In genomic region chr12:103647267-103647666, GRCh38 we compare ENCODE assay signal across 11 cellular contexts.
A peak's percentile ranks its signal among the peaks of the same experiment; 100 is the strongest.
DNase-seq lines count a peak whose midpoint lies in the region; ATAC-seq and TF ChIP-seq lines count a peak whose summit lies in the region.
"Had no signal": no experiment of that assay in that cellular context is flagged by ENCODE, and none has a peak within 500 bp of the region (broad histone marks: within the 10 kb centered on the region; RNA-seq: fewer than 3 reads in every experiment).

No MANE protein-coding gene starts in this region.

- H3K14ac ChIP-seq in mesenchymal stem cell (ENCODE audit: low read length in 2 of 2): no peak overlapping the region

- H3K9ac ChIP-seq in mesenchymal stem cell (ENCODE audit: low read length): peak overlapping the region; percentile 12

- H2BK120ac ChIP-seq in mesenchymal stem cell (ENCODE audit: low read depth, low read length): no peak overlapping the region

- no peak overlapping the region for H3K4me2 ChIP-seq in mesenchymal stem cell (ENCODE audit: low read length, poor library complexity, severe bottlenecking)

- no peak overlapping the region for H2BK5ac ChIP-seq in mesenchymal stem cell (ENCODE audit: low read depth, low read length, poor library complexity, severe bottlenecking)

- H4K8ac ChIP-seq in mesenchymal stem cell (ENCODE audit: low read length): no peak overlapping the region

- TF ChIP-seq CTCF in cardiac fibroblast (IDR thresholded peaks at IDR 0.05; ENCODE audit: low read depth, low read length): no peak

- no peak overlapping the region for H3K4ac ChIP-seq in mesenchymal stem cell (ENCODE audit: low read depth in 1 of 2, low read length in 2 of 2)

- no peak overlapping the region for H3K23ac ChIP-seq in mesenchymal stem cell (ENCODE audit: low read length in 2 of 2)

- ATAC-seq in HG03139 (IDR thresholded peaks at IDR 0.05; ENCODE audit: unreplicated experiment): no peak
- ATAC-seq: CD8-positive, alpha-beta T cell had no signal

- no peaks in the 10 kb centered on the region for H3K4me1 ChIP-seq in mesenchymal stem cell (ENCODE audit: control insufficient read depth, insufficient read depth, low read depth, low read length)
- no peaks in the 10 kb centered on the region for H3K4me1 ChIP-seq in effector memory CD4-positive, alpha-beta T cell (ENCODE audit: control insufficient read depth, insufficient read depth, low read length, poor library complexity, severe bottlenecking)

- H4K91ac ChIP-seq in mesenchymal stem cell (ENCODE audit: low read length): no peak overlapping the region

- 33% methylated on average over 1 of the region's 2 CpGs for WGBS in mesenchymal stem cell

- H3K4me3 ChIP-seq in cardiac fibroblast (replicated peaks in 1 of 2; ENCODE audit: low read depth in 2 of 2, low read length in 2 of 2) (no peak overlapping the region), mesenchymal stem cell (ENCODE audit: insufficient read depth in 1 of 2, low read depth in 1 of 2, low read length in 2 of 2) (no peak overlapping the region)
- no peak overlapping the region for H3K4me3 ChIP-seq in effector memory CD4-positive, alpha-beta T cell (ENCODE audit: insufficient read depth, low read depth, low read length, poor library complexity, severe bottlenecking)

- no peak overlapping the region for H2BK15ac ChIP-seq in mesenchymal stem cell (ENCODE audit: low read depth, poor library complexity, severe bottlenecking)

- no peak overlapping the region for H3K18ac ChIP-seq in mesenchymal stem cell (ENCODE audit: low read depth in 1 of 2, low read length in 2 of 2)

- H3K9me3 ChIP-seq in mesenchymal stem cell (ENCODE audit: control insufficient read depth, low read length): no peaks in the 10 kb centered on the region
- H3K9me3 ChIP-seq in effector memory CD4-positive, alpha-beta T cell (ENCODE audit: control insufficient read depth, low read length): no peaks in the 10 kb centered on the region

- no peak overlapping the region for H2BK12ac ChIP-seq in mesenchymal stem cell (ENCODE audit: low read length in 2 of 2)

- no peak overlapping the region for H3K27ac ChIP-seq in mesenchymal stem cell (ENCODE audit: low read length, poor library complexity, severe bottlenecking)
- H3K27ac ChIP-seq in effector memory CD4-positive, alpha-beta T cell (ENCODE audit: insufficient read depth, low read length, poor library complexity, severe bottlenecking): no peak overlapping the region
- H3K27ac ChIP-seq: WERI-Rb-1 had no signal

- H3K36me3 ChIP-seq in mesenchymal stem cell (ENCODE audit: control insufficient read depth in 1 of 2, insufficient read depth in 2 of 2, low read depth in 1 of 2, low read length in 2 of 2): no peaks in the 10 kb centered on the region
- no peaks in the 10 kb centered on the region for H3K36me3 ChIP-seq in effector memory CD4-positive, alpha-beta T cell (ENCODE audit: control insufficient read depth, insufficient read depth, low read length)
- H3K36me3 ChIP-seq: WERI-Rb-1 had no signal

- no peak overlapping the region for H2AFZ ChIP-seq in mesenchymal stem cell (ENCODE audit: low read depth, low read length)

- no peak overlapping the region for H2AK5ac ChIP-seq in mesenchymal stem cell (ENCODE audit: low read length, severe bottlenecking)

- DNase-seq in EH (ENCODE audit: low read depth) (peak; percentile 59), NCI-H226 (peak; percentile 48), cardiac fibroblast (ENCODE audit: low read depth in 2 of 2) (peak; percentile 78 to 88), mesenchymal stem cell (peak; percentile 68), iPS-NIHi11 (ENCODE audit: low spot score) (no peak)
- no peak for DNase-seq in effector memory CD4-positive, alpha-beta T cell
- no peak for DNase-seq in activated CD4-positive, alpha-beta T cell treated with anti-CD3 and anti-CD28 coated beads for 1 hour
- DNase-seq: CD8-positive, alpha-beta T cell; NCI-H526; WERI-Rb-1 had no signal

- H3K79me1 ChIP-seq in mesenchymal stem cell (replicated peaks; ENCODE audit: low read length, poor library complexity, severe bottlenecking): no peaks in the 10 kb centered on the region

- peaks cover 0 to 10% of the 10 kb centered on the region in 2 experiments for H3K27me3 ChIP-seq in mesenchymal stem cell (ENCODE audit: control insufficient read depth in 1 of 2, insufficient read depth in 1 of 2, low read length in 2 of 2)
- no peaks in the 10 kb centered on the region for H3K27me3 ChIP-seq in effector memory CD4-positive, alpha-beta T cell (replicated peaks; ENCODE audit: control insufficient read depth, insufficient read depth, low read length, poor library complexity, severe bottlenecking)

Comparison
In these comparisons a context has a peak if more than half of its experiments do, and no peak if none do; other contexts are left out.
1. DNase-seq: peak in EH (single experiment), NCI-H226 (single experiment), cardiac fibroblast (2 of 2) and mesenchymal stem cell (single experiment); none in effector memory CD4-positive, alpha-beta T cell (0 of 3), iPS-NIHi11 (single experiment) and activated CD4-positive, alpha-beta T cell treated with anti-CD3 and anti-CD28 coated beads for 1 hour (single experiment).